Comparison of ENCODE assay signal across 13 cellular contexts in genomic region chr3:60133269-60133877, GRCh38.
"Had no signal": no experiment of that assay in that cellular context is flagged by ENCODE, and none has a peak within 500 bp of the region (broad histone marks: within the 10 kb centered on the region; RNA-seq: fewer than 3 reads in every experiment).

No MANE protein-coding gene starts in this region.

- H3K4me3 ChIP-seq: stomach had no signal

- H3K9me3 ChIP-seq: stomach had no signal

- H3K4me1 Mint-ChIP-seq: activated CD8-positive, alpha-beta memory T cell treated with anti-CD3 and anti-CD28 coated beads, Interleukin-2, amount 10 ng/mL, durations not matched to agents 7 days and 5 days had no signal

- H3K27me3 ChIP-seq: brain microvascular endothelial cell, stomach had no signal

- DNase-seq: activated CD4-positive, alpha-beta T cell treated with anti-CD3 and anti-CD28 coated beads, Interleukin-2, amount 50 U/mL, for 4 hours; activated CD4-positive, CD25-positive, alpha-beta regulatory T cell treated with anti-CD3 and anti-CD28 coated beads, Interleukin-2, amount 50 U/mL, for 72 hours; activated CD8-positive, alpha-beta memory T cell treated with anti-CD3 and anti-CD28 coated beads, Interleukin-2, amount 10 ng/mL, durations not matched to agents 7 days and 5 days; activated effector memory CD4-positive, alpha-beta T cell treated with Interleukin-2 at 50 U/mL for 16 hours; activated T-cell treated with anti-CD3 and anti-CD28 coated beads, Interleukin-2, amount 50 U/mL, for 24 hours; amniotic stem cell; brain microvascular endothelial cell; mesendoderm; stimulated activated CD4-positive, alpha-beta T cell treated with anti-CD3 and anti-CD28 coated beads, Interleukin-4, amount 100 ng/mL, for 1 hour; stimulated activated CD8-positive, alpha-beta memory T cell treated with anti-CD3 and anti-CD28 coated beads, Interleukin-4, amount 100 ng/mL, for 48 hours; stomach had no signal

- H3K36me3 Mint-ChIP-seq: activated CD8-positive, alpha-beta memory T cell treated with anti-CD3 and anti-CD28 coated beads, Interleukin-2, amount 10 ng/mL, durations not matched to agents 7 days and 5 days had no signal

- ATAC-seq: activated CD8-positive, alpha-beta memory T cell treated with anti-CD3 and anti-CD28 coated beads, Interleukin-2, amount 10 ng/mL, durations not matched to agents 7 days and 5 days had no signal

- H3K4me3 Mint-ChIP-seq: activated CD8-positive, alpha-beta memory T cell treated with anti-CD3 and anti-CD28 coated beads, Interleukin-2, amount 10 ng/mL, durations not matched to agents 7 days and 5 days; activated naive CD4-positive, alpha-beta T cell treated with anti-CD3 and anti-CD28 coated beads, Interleukin-2, amount 50 U/mL, for 24 hours; activated T-cell treated with anti-CD3 and anti-CD28 coated beads, Interleukin-2, amount 50 U/mL, for 24 hours; nephron had no signal

- H3K27me3 Mint-ChIP-seq: activated CD8-positive, alpha-beta memory T cell treated with anti-CD3 and anti-CD28 coated beads, Interleukin-2, amount 10 ng/mL, durations not matched to agents 7 days and 5 days; activated naive CD4-positive, alpha-beta T cell treated with anti-CD3 and anti-CD28 coated beads, Interleukin-2, amount 50 U/mL, for 24 hours; activated T-cell treated with anti-CD3 and anti-CD28 coated beads, Interleukin-2, amount 50 U/mL, for 24 hours had no signal

- H3K27ac ChIP-seq: brain microvascular endothelial cell, stomach had no signal

- H3K9me3 Mint-ChIP-seq: activated naive CD4-positive, alpha-beta T cell treated with anti-CD3 and anti-CD28 coated beads, Interleukin-2, amount 50 U/mL, for 24 hours; nephron had no signal

- H3K36me3 ChIP-seq: brain microvascular endothelial cell, stomach had no signal

- H3K27ac Mint-ChIP-seq: activated CD8-positive, alpha-beta memory T cell treated with anti-CD3 and anti-CD28 coated beads, Interleukin-2, amount 10 ng/mL, durations not matched to agents 7 days and 5 days; activated naive CD4-positive, alpha-beta T cell treated with anti-CD3 and anti-CD28 coated beads, Interleukin-2, amount 50 U/mL, for 24 hours; activated T-cell treated with anti-CD3 and anti-CD28 coated beads, Interleukin-2, amount 50 U/mL, for 24 hours; nephron had no signal
